ENCODE assay signal across 1 cellular context in the genomic region with DNA sequence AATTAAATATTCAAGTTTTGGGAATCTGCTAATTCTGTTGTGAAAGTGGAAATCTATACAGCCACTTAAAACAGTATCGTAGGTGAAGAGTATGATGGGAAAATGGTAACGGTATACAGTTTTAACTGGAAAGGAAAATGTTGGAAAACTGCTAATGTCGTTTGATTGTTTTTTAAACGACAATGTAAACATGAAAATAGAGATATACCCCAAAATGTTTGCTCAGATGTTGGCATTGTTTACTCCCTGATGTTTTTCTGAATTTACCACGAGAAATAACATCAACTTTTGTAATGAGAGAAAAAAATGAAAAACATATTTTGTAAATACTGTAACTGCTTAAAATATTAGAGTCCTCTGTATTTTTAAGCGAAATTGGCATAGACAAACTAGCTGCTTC.
TF ChIP-seq lines count a peak whose summit lies in the region.

No MANE protein-coding gene starts in this region.

TF ChIP-seq in GM12878, 131 proteins besides CTCF, POLR2A, EP300 and RAD21:
- TF ChIP-seq TBL1XR1 (IDR thresholded peaks at IDR 0.05; ENCODE audit: low read depth, low read length) (no peak), NFXL1 (IDR thresholded peaks at IDR 0.05; ENCODE audit: borderline replicate concordance) (no peak), RELA (IDR thresholded peaks at IDR 0.05; ENCODE audit: borderline replicate concordance, partially characterized antibody) (no peak), SUZ12 (IDR thresholded peaks at IDR 0.05; ENCODE audit: unreplicated experiment) (no peak), JUNB (IDR thresholded peaks at IDR 0.05) (no peak), GABPA (IDR thresholded peaks at IDR 0.05; ENCODE audit: low read depth) (no peak), CREB1 (IDR thresholded peaks at IDR 0.05; ENCODE audit: low read depth) (no peak), ZSCAN29 (IDR thresholded peaks at IDR 0.05) (no peak)
- TF ChIP-seq, protein P1, sequence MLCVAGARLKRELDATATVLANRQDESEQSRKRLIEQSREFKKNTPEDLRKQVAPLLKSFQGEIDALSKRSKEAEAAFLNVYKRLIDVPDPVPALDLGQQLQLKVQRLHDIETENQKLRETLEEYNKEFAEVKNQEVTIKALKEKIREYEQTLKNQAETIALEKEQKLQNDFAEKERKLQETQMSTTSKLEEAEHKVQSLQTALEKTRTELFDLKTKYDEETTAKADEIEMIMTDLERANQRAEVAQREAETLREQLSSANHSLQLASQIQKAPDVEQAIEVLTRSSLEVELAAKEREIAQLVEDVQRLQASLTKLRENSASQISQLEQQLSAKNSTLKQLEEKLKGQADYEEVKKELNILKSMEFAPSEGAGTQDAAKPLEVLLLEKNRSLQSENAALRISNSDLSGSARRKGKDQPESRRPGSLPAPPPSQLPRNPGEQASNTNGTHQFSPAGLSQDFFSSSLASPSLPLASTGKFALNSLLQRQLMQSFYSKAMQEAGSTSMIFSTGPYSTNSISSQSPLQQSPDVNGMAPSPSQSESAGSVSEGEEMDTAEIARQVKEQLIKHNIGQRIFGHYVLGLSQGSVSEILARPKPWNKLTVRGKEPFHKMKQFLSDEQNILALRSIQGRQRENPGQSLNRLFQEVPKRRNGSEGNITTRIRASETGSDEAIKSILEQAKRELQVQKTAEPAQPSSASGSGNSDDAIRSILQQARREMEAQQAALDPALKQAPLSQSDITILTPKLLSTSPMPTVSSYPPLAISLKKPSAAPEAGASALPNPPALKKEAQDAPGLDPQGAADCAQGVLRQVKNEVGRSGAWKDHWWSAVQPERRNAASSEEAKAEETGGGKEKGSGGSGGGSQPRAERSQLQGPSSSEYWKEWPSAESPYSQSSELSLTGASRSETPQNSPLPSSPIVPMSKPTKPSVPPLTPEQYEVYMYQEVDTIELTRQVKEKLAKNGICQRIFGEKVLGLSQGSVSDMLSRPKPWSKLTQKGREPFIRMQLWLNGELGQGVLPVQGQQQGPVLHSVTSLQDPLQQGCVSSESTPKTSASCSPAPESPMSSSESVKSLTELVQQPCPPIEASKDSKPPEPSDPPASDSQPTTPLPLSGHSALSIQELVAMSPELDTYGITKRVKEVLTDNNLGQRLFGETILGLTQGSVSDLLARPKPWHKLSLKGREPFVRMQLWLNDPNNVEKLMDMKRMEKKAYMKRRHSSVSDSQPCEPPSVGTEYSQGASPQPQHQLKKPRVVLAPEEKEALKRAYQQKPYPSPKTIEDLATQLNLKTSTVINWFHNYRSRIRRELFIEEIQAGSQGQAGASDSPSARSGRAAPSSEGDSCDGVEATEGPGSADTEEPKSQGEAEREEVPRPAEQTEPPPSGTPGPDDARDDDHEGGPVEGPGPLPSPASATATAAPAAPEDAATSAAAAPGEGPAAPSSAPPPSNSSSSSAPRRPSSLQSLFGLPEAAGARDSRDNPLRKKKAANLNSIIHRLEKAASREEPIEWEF (IDR thresholded peaks at IDR 0.05; ENCODE audit: insufficient replicate concordance, low read depth, low read length) = no peak
- TF ChIP-seq, protein P2, sequence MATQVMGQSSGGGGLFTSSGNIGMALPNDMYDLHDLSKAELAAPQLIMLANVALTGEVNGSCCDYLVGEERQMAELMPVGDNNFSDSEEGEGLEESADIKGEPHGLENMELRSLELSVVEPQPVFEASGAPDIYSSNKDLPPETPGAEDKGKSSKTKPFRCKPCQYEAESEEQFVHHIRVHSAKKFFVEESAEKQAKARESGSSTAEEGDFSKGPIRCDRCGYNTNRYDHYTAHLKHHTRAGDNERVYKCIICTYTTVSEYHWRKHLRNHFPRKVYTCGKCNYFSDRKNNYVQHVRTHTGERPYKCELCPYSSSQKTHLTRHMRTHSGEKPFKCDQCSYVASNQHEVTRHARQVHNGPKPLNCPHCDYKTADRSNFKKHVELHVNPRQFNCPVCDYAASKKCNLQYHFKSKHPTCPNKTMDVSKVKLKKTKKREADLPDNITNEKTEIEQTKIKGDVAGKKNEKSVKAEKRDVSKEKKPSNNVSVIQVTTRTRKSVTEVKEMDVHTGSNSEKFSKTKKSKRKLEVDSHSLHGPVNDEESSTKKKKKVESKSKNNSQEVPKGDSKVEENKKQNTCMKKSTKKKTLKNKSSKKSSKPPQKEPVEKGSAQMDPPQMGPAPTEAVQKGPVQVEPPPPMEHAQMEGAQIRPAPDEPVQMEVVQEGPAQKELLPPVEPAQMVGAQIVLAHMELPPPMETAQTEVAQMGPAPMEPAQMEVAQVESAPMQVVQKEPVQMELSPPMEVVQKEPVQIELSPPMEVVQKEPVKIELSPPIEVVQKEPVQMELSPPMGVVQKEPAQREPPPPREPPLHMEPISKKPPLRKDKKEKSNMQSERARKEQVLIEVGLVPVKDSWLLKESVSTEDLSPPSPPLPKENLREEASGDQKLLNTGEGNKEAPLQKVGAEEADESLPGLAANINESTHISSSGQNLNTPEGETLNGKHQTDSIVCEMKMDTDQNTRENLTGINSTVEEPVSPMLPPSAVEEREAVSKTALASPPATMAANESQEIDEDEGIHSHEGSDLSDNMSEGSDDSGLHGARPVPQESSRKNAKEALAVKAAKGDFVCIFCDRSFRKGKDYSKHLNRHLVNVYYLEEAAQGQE (IDR thresholded peaks at IDR 0.05; ENCODE audit: low read depth, low read length) = no peak
- TF ChIP-seq, protein P3, sequence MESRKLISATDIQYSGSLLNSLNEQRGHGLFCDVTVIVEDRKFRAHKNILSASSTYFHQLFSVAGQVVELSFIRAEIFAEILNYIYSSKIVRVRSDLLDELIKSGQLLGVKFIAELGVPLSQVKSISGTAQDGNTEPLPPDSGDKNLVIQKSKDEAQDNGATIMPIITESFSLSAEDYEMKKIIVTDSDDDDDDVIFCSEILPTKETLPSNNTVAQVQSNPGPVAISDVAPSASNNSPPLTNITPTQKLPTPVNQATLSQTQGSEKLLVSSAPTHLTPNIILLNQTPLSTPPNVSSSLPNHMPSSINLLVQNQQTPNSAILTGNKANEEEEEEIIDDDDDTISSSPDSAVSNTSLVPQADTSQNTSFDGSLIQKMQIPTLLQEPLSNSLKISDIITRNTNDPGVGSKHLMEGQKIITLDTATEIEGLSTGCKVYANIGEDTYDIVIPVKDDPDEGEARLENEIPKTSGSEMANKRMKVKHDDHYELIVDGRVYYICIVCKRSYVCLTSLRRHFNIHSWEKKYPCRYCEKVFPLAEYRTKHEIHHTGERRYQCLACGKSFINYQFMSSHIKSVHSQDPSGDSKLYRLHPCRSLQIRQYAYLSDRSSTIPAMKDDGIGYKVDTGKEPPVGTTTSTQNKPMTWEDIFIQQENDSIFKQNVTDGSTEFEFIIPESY (IDR thresholded peaks at IDR 0.05) = no peak
